ENCODE assay signal across 8 cellular contexts in genomic region chr19:14206737-14207725, GRCh38. TPM values are rescaled to one million over a fixed set of nuclear protein-coding genes. Genes with fewer than 3 reads are reported as not detected.
DNase-seq lines count a peak whose midpoint lies in the region; TF ChIP-seq lines count a peak whose summit lies in the region.
"Not testable (repeated sequence)": the region's sequence is repeated elsewhere in the genome, so short reads cannot be mapped to it uniquely, and the experiment has no call there.

No MANE protein-coding gene starts in this region.

- not testable (repeated sequence) for TF ChIP-seq CTCF in AG04449 (IDR thresholded peaks at IDR 0.05; ENCODE audit: insufficient read depth, low read length, missing control alignments); GM20000 (IDR thresholded peaks at IDR 0.05; ENCODE audit: extremely low read depth, missing control alignments)
- peak in 2 of 6 experiments; percentile 6 to 43 for TF ChIP-seq CTCF in esophagus squamous epithelium (IDR thresholded peaks at IDR 0.05)

- CTCF ChIA-PET in AG04449 (lab: Yijun Ruan, JAX) = not testable (repeated sequence)

- intact Hi-C loops in esophagus squamous epithelium (cut with DNase I) = loop anchor here (10.0 kb wide), 1 partner anchor 138 kb away; no protein-coding TSS in a partner anchor

- peaks cover 9 to 42% (median 12%) of the 10 kb centered on the region in 3 donors for H3K4me1 ChIP-seq in esophagus squamous epithelium

- peak in 2 of 4 donors; percentile 34 to 61 for TF ChIP-seq POLR2A in esophagus squamous epithelium (IDR thresholded peaks at IDR 0.05)

- peaks cover 0 to 46% (median 0%) of the 10 kb centered on the region in 4 donors for H3K27me3 ChIP-seq in esophagus squamous epithelium

- DNase-seq in AG04449 (ENCODE audit: low read depth, low spot score) (peak; percentile 79), GM20000 (ENCODE audit: low spot score) (peak; percentile 86), NCI-H187 (lab: John Stamatoyannopoulos, UW) (peak; percentile 62 to 81), SW480 (ENCODE audit: low spot score) (peak; percentile 93), esophagus squamous epithelium (lab: John Stamatoyannopoulos, UW) (peak; percentile 28), mesenteric fat pad (ENCODE audit: low spot score) (peak; percentile 92)
- peak; percentile 34 to 90 (median 65) for DNase-seq in activated naive CD4-positive, alpha-beta T cell (lab: John Stamatoyannopoulos, UW)
- peak; percentile 64 for DNase-seq in stimulated activated CD4-positive, alpha-beta T cell treated with anti-CD3 and anti-CD28 coated beads, Interleukin-2, amount 100 ng/mL, for 4 hours (ENCODE audit: low read depth)

- H3K4me3 ChIP-seq in AG04449 (ENCODE audit: low read depth, low read length) = peak overlapping the region; percentile 53
- H3K4me3 ChIP-seq in esophagus squamous epithelium = peak overlapping the region; percentile 38 to 85 (median 70)

- POLR2A ChIA-PET in AG04449 (lab: Yijun Ruan, JAX) = not testable (repeated sequence)

- H3K27ac ChIP-seq in esophagus squamous epithelium = peak overlapping the region; percentile 66 to 85 (median 82)

- not testable (repeated sequence) for H3K36me3 ChIP-seq in esophagus squamous epithelium

- WGBS in esophagus squamous epithelium, 2 donors = 1% methylated on average over 32 to 39 of the region's 89 CpGs

- not testable (repeated sequence) for H3K9me3 ChIP-seq in esophagus squamous epithelium

RNA-seq across cellular contexts. Expression of gene ADGRL1, which starts 1.1 kb away (rescaled TPM):
- 10 to 100 TPM in 2 of 4 donors, 1 to 10 TPM in 2; 6.2 to 21.5 (median 10.7) TPM for total RNA-seq in esophagus squamous epithelium
- 27.1 TPM for total RNA-seq in mesenteric fat pad

Comparison
In these comparisons a context has a peak if more than half of its experiments do, and no peak if none do; other contexts are left out.
1. Peak in every context shown above with its lines: DNase-seq, H3K4me3 ChIP-seq and H3K27ac ChIP-seq.
2. DNase-seq: peak in every context shown above with its lines; median percentile 93 in SW480; 92 in mesenteric fat pad; 86 in GM20000; 79 in AG04449; 72 in NCI-H187; 65 in activated naive CD4-positive, alpha-beta T cell; 64 in stimulated activated CD4-positive, alpha-beta T cell treated with anti-CD3 and anti-CD28 coated beads, Interleukin-2, amount 100 ng/mL, for 4 hours; 28 in esophagus squamous epithelium.